In genomic region chr12:27822076-27822712, GRCh38 we compare ENCODE assay signal across 1 cellular context.
TF ChIP-seq lines count a peak whose summit lies in the region.

No MANE protein-coding gene starts in this region.

TF ChIP-seq in IMR-90, 13 proteins besides CTCF, POLR2A, EP300 and RAD21:
- TF ChIP-seq FOS (IDR thresholded peaks at IDR 0.05; ENCODE audit: low read depth, low read length) (peak; percentile 85), RFX5 (IDR thresholded peaks at IDR 0.05; ENCODE audit: low read depth, low read length) (no peak), CEBPB (IDR thresholded peaks at IDR 0.05; ENCODE audit: low read depth, low read length) (peak; percentile 28; the same call in 1 of the 2 replicates), MXI1 (IDR thresholded peaks at IDR 0.05; ENCODE audit: borderline replicate concordance, low read depth, low read length) (no peak), RCOR1 (IDR thresholded peaks at IDR 0.05; ENCODE audit: insufficient replicate concordance, low read length) (peak; percentile 33), MAZ (IDR thresholded peaks at IDR 0.05; ENCODE audit: borderline replicate concordance, low read depth, low read length) (no peak), BHLHE40 (IDR thresholded peaks at IDR 0.05; ENCODE audit: low read depth, low read length) (no peak), USF2 (IDR thresholded peaks at IDR 0.05; ENCODE audit: low read depth, low read length) (no peak), NFE2L2 (IDR thresholded peaks at IDR 0.05; ENCODE audit: low read depth, low read length) (no peak), MAFK (IDR thresholded peaks at IDR 0.05; ENCODE audit: low read depth, low read length) (no peak), CHD1 (IDR thresholded peaks at IDR 0.05; ENCODE audit: low read depth, low read length) (no peak)
- TF ChIP-seq, protein P1, sequence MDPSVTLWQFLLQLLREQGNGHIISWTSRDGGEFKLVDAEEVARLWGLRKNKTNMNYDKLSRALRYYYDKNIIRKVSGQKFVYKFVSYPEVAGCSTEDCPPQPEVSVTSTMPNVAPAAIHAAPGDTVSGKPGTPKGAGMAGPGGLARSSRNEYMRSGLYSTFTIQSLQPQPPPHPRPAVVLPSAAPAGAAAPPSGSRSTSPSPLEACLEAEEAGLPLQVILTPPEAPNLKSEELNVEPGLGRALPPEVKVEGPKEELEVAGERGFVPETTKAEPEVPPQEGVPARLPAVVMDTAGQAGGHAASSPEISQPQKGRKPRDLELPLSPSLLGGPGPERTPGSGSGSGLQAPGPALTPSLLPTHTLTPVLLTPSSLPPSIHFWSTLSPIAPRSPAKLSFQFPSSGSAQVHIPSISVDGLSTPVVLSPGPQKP (IDR thresholded peaks at IDR 0.05; ENCODE audit: borderline replicate concordance, low read depth, low read length), result no peak
